9 cellular contexts compared by ENCODE assay signal in genomic region chr5:97183930-97184213, GRCh38. TPM values are rescaled to one million over a fixed set of nuclear protein-coding genes. Genes with fewer than 3 reads are reported as not detected.
A peak's percentile ranks its signal among the peaks of the same experiment; 100 is the strongest.
DNase-seq lines count a peak whose midpoint lies in the region; ATAC-seq and TF ChIP-seq lines count a peak whose summit lies in the region.
"Had no signal": no experiment of that assay in that cellular context is flagged by ENCODE, and none has a peak within 500 bp of the region (broad histone marks: within the 10 kb centered on the region; RNA-seq: fewer than 3 reads in every experiment).

No MANE protein-coding gene starts in this region.

- peaks cover 9% of the 10 kb centered on the region for H3K4me1 ChIP-seq in MM.1S (ENCODE audit: low read length)

- H3K36me3 Mint-ChIP-seq in dendritic cell treated with granulocyte-macrophage colony-stimulating factor and Interleukin-4, amounts not matched to agents 40 ng/mL and 50 ng/mL, for 4 days (ENCODE audit: low read depth) = peaks cover 37% of the 10 kb centered on the region
- peaks cover 3 to 20% (median 9%) of the 10 kb centered on the region in 3 donors for H3K36me3 Mint-ChIP-seq in naive thymus-derived CD8-positive, alpha-beta T cell

- POLR2A ChIA-PET in naive thymus-derived CD8-positive, alpha-beta T cell (lab: Charles Lee) = interaction anchor here (1.1 kb wide), 1 partner anchor 248 kb away, joined by 7 read pairs; the partner anchor contains the start of gene LNPEP

- H3K9me2 ChIP-seq in MM.1S (replicated peaks; ENCODE audit: insufficient read depth, low read length) = no peaks in the 10 kb centered on the region

- H3K27me3 ChIP-seq in MM.1S (replicated peaks; ENCODE audit: insufficient read depth, low read length) = no peaks in the 10 kb centered on the region

- H3K79me2 ChIP-seq in MM.1S (ENCODE audit: low read length) = peaks cover 32% of the 10 kb centered on the region

- H3K4me3 Mint-ChIP-seq in dendritic cell treated with granulocyte-macrophage colony-stimulating factor and Interleukin-4, amounts not matched to agents 40 ng/mL and 50 ng/mL, for 4 days = peak overlapping the region; percentile 89
- peak overlapping the region; percentile 82 to 98 (median 96) for H3K4me3 Mint-ChIP-seq in naive thymus-derived CD8-positive, alpha-beta T cell

- TF ChIP-seq CTCF in AG09309 (IDR thresholded peaks at IDR 0.05; ENCODE audit: control insufficient read depth, insufficient read depth, low read depth, low read length, missing control alignments) (no peak), MM.1S (IDR thresholded peaks at IDR 0.05; ENCODE audit: low read length) (no peak)

- H3K4me3 ChIP-seq in AG09309 (ENCODE audit: control insufficient read depth, low read depth, low read length) = peak overlapping the region; percentile 96
- H3K4me3 ChIP-seq in MM.1S (ENCODE audit: low read length) = peak overlapping the region; percentile 90

- intact Hi-C loops in dendritic cell treated with granulocyte-macrophage colony-stimulating factor and Interleukin-4, amounts not matched to agents 40 ng/mL and 50 ng/mL, for 4 days (cut with micrococcal nuclease) = loop anchor here (5.0 to 10.0 kb wide), 2 partner anchors 1629 to 1748 kb away; partner anchors contain the start of genes ARSK and SKIC3

- no peaks in the 10 kb centered on the region; the same call in 1 of the 2 replicates for H3F3A ChIP-seq in MM.1S (ENCODE audit: insufficient read depth, low read length)

- H3K4me1 Mint-ChIP-seq in dendritic cell treated with granulocyte-macrophage colony-stimulating factor and Interleukin-4, amounts not matched to agents 40 ng/mL and 50 ng/mL, for 4 days (ENCODE audit: low read depth) = peaks cover 30% of the 10 kb centered on the region
- H3K4me1 Mint-ChIP-seq in naive thymus-derived CD8-positive, alpha-beta T cell = peaks cover 23 to 42% (median 40%) of the 10 kb centered on the region in 4 donors

- no peaks in the 10 kb centered on the region for H3K9me3 Mint-ChIP-seq in dendritic cell treated with granulocyte-macrophage colony-stimulating factor and Interleukin-4, amounts not matched to agents 40 ng/mL and 50 ng/mL, for 4 days
- no peaks in the 10 kb centered on the region for H3K9me3 Mint-ChIP-seq in naive thymus-derived CD8-positive, alpha-beta T cell

- H3K27ac ChIP-seq in MM.1S (ENCODE audit: low read length) = peak overlapping the region; percentile 77; the same call in 1 of the 2 replicates

- no peak for ATAC-seq in naive thymus-derived CD8-positive, alpha-beta T cell
- no peak for ATAC-seq in GM21381 (IDR thresholded peaks at IDR 0.05; ENCODE audit: unreplicated experiment)

- H4K20me1 ChIP-seq in MM.1S (ENCODE audit: insufficient read depth, low read length) = no peaks in the 10 kb centered on the region

- peak overlapping the region; percentile 96 for H3K27ac Mint-ChIP-seq in dendritic cell treated with granulocyte-macrophage colony-stimulating factor and Interleukin-4, amounts not matched to agents 40 ng/mL and 50 ng/mL, for 4 days
- peak overlapping the region; percentile 99 to 100 (median 100) for H3K27ac Mint-ChIP-seq in naive thymus-derived CD8-positive, alpha-beta T cell

- no peaks in the 10 kb centered on the region for H3K36me3 ChIP-seq in MM.1S (replicated peaks; ENCODE audit: insufficient read depth, low read length)

- H2AFZ ChIP-seq in MM.1S (ENCODE audit: low read length) = peak overlapping the region; percentile 89

- H3K9ac ChIP-seq in MM.1S (ENCODE audit: low read length) = peak overlapping the region; percentile 72; the same call in 1 of the 2 replicates

- no peaks in the 10 kb centered on the region for H3K9me3 ChIP-seq in MM.1S (replicated peaks; ENCODE audit: insufficient read depth, low read length)

- peak overlapping the region; percentile 51 for H3K4me2 ChIP-seq in MM.1S (ENCODE audit: low read depth, low read length)

- no peak for DNase-seq in AG09309 (ENCODE audit: low read depth)
- no peak for DNase-seq in MM.1S
- no peak for DNase-seq in naive thymus-derived CD8-positive, alpha-beta T cell
- DNase-seq in NCI-H187 (lab: John Stamatoyannopoulos, UW) = no peak
- no peak for DNase-seq in mesenteric fat pad (ENCODE audit: low spot score)
- DNase-seq in stimulated activated CD4-positive, alpha-beta T cell treated with anti-CD3 and anti-CD28 coated beads, Interleukin-4, amount 100 ng/mL, for 1 hour = no peak

- peaks cover 2% of the 10 kb centered on the region for H3K27me3 Mint-ChIP-seq in dendritic cell treated with granulocyte-macrophage colony-stimulating factor and Interleukin-4, amounts not matched to agents 40 ng/mL and 50 ng/mL, for 4 days
- peaks cover 0 to 1% (median 0%) of the 10 kb centered on the region in 5 donors for H3K27me3 Mint-ChIP-seq in naive thymus-derived CD8-positive, alpha-beta T cell

RNA-seq across cellular contexts. Expression of gene RIOK2, which starts 0.8 kb away (rescaled TPM):
- total RNA-seq in naive thymus-derived CD8-positive, alpha-beta T cell = 10 to 100 TPM; 39.8 to 42.7 TPM
- polyA plus RNA-seq in naive thymus-derived CD8-positive, alpha-beta T cell = 10 to 100 TPM; 14.0 to 21.6 (median 20.5) TPM
- 30.6 TPM for total RNA-seq in mesenteric fat pad

RNA-seq across cellular contexts. Expression of gene LIX1, which starts 41.5 kb away (rescaled TPM):
- not detected for total RNA-seq in naive thymus-derived CD8-positive, alpha-beta T cell
- polyA plus RNA-seq in naive thymus-derived CD8-positive, alpha-beta T cell = not detected
- total RNA-seq in mesenteric fat pad = not detected
- total RNA-seq: glomerular endothelial cell had no signal
